30 cellular contexts compared by ENCODE assay signal in the genomic region with DNA sequence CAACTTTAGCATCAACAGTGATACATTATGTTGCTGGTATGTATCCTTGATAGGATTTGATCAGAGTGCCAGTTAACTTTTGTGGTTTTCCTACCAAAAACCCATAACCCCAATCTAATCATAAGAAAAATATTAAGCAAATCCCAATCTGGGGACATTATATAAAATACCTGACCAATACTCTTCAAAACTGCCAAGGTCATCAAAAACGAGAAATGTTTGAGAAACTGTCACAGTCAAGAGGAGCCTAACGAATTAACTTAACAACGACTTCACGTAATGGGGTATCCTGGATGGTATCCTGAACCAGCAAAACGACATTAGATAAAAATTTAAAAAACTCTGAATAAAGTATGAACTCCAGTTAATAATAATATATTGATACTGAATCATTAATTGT. TPM values are rescaled to one million over a fixed set of nuclear protein-coding genes. Genes with fewer than 3 reads are reported as not detected.
"Had no signal": no experiment of that assay in that cellular context is flagged by ENCODE, and none has a peak within 500 bp of the region (broad histone marks: within the 10 kb centered on the region; RNA-seq: fewer than 3 reads in every experiment).

No MANE protein-coding gene starts in this region.

- H3K9me3 ChIP-seq: Peyer's patch, SJSA1, SK-N-SH had no signal

- H3K27me3 ChIP-seq: Peyer's patch, SJSA1 had no signal

- H3K4me3 ChIP-seq: Peyer's patch, SJSA1 had no signal

- DNase-seq: Karpas-422, MM.1S, MV-4-11, NCI-H1092, NCI-H1105, NCI-H1417 treated with DMSO at 0.1 percent for 48 hours, NCI-H1436 treated with DMSO at 0.1 percent for 48 hours, NCI-H1694 treated with DMSO at 0.1 percent for 48 hours, NCI-H187 treated with DMSO at 0.1 percent for 48 hours, NCI-H2029, NCI-H2081, NCI-H226, NCI-H446 treated with DMSO at 0.1 percent for 48 hours, NCI-H510A, NCI-H524, NCI-H526, NCI-H69, NCI-H748 treated with DMSO at 0.1 percent for 48 hours, NCI-H82, Peyer's patch, Right ventricle myocardium superior, RPMI8226, SHP77 treated with DMSO at 0.1 percent for 48 hours, SK-N-SH, SW 1271, T-helper 1 cell had no signal

- H3K4me1 ChIP-seq: Peyer's patch, SJSA1 had no signal

- H3K27ac ChIP-seq: Peyer's patch, SJSA1 had no signal

- H3K36me3 ChIP-seq: Peyer's patch, SJSA1 had no signal

- H3K9ac ChIP-seq: SK-N-SH had no signal

- H3K4me2 ChIP-seq: SK-N-SH had no signal

- H3K9me2 ChIP-seq: SK-N-SH had no signal

RNA-seq across cellular contexts. Expression of a gene that starts 58.4 kb away (rescaled TPM):
- total RNA-seq: LHCN-M2, MCF 10A, OCI-LY7, Peyer's patch, Right ventricle myocardium superior, SJSA1 had no signal
- polyA plus RNA-seq: SK-N-SH had no signal
